Comparison of ENCODE assay signal across 10 cellular contexts in genomic region chrX:14027031-14027430, GRCh38. TPM values are rescaled to one million over a fixed set of nuclear protein-coding genes. Genes with fewer than 3 reads are reported as not detected.
DNase-seq lines count a peak whose midpoint lies in the region; ATAC-seq, FAIRE-seq and TF ChIP-seq lines count a peak whose summit lies in the region.
"Had no signal": no experiment of that assay in that cellular context is flagged by ENCODE, and none has a peak within 500 bp of the region (broad histone marks: within the 10 kb centered on the region; RNA-seq: fewer than 3 reads in every experiment).

No MANE protein-coding gene starts in this region.

- peak overlapping the region; percentile 35 for H3K4me3 Mint-ChIP-seq in activated CD4-positive, alpha-beta memory T cell treated with anti-CD3 and anti-CD28 coated beads, Interleukin-2, amount 10 ng/mL, durations not matched to agents 7 days and 5 days
- H3K4me3 Mint-ChIP-seq: central memory CD8-positive, alpha-beta T cell; stimulated activated naive B cell treated with anti-CD40 and anti-IgM and Interleukin-4, amounts not matched to agents 10 μg/mL and 1 μg/mL and 100 μg/mL, for 72 hours had no signal

- peaks cover 0 to 20% of the 10 kb centered on the region in 2 donors for H3K4me1 ChIP-seq in right atrium auricular region
- peaks cover 0 to 34% (median 3%) of the 10 kb centered on the region in 3 donors for H3K4me1 ChIP-seq in esophagus squamous epithelium
- peaks cover 0 to 5% of the 10 kb centered on the region in 2 donors for H3K4me1 ChIP-seq in kidney (ENCODE audit: control insufficient read depth in 1 of 2, insufficient read depth in 1 of 2, low read depth in 1 of 2, low read length in 2 of 2)
- peaks cover 6% of the 10 kb centered on the region for H3K4me1 ChIP-seq in SJCRH30

- no peaks in the 10 kb centered on the region for H3K9me3 Mint-ChIP-seq in activated CD4-positive, alpha-beta memory T cell treated with anti-CD3 and anti-CD28 coated beads, Interleukin-2, amount 10 ng/mL, durations not matched to agents 7 days and 5 days
- H3K9me3 Mint-ChIP-seq: central memory CD8-positive, alpha-beta T cell; stimulated activated naive B cell treated with anti-CD40 and anti-IgM and Interleukin-4, amounts not matched to agents 10 μg/mL and 1 μg/mL and 100 μg/mL, for 72 hours had no signal

- H3K36me3 Mint-ChIP-seq in activated CD4-positive, alpha-beta memory T cell treated with anti-CD3 and anti-CD28 coated beads, Interleukin-2, amount 10 ng/mL, durations not matched to agents 7 days and 5 days (ENCODE audit: low read depth) = peaks cover 7% of the 10 kb centered on the region

- H3K27me3 Mint-ChIP-seq in activated CD4-positive, alpha-beta memory T cell treated with anti-CD3 and anti-CD28 coated beads, Interleukin-2, amount 10 ng/mL, durations not matched to agents 7 days and 5 days = no peaks in the 10 kb centered on the region
- H3K27me3 Mint-ChIP-seq: central memory CD8-positive, alpha-beta T cell; stimulated activated naive B cell treated with anti-CD40 and anti-IgM and Interleukin-4, amounts not matched to agents 10 μg/mL and 1 μg/mL and 100 μg/mL, for 72 hours had no signal

- 63 to 64% methylated on average over 1 of the region's 1 CpG for WGBS in esophagus squamous epithelium, 2 donors

- peak overlapping the region; percentile 37 for H3K27ac Mint-ChIP-seq in activated CD4-positive, alpha-beta memory T cell treated with anti-CD3 and anti-CD28 coated beads, Interleukin-2, amount 10 ng/mL, durations not matched to agents 7 days and 5 days
- H3K27ac Mint-ChIP-seq: stimulated activated naive B cell treated with anti-CD40 and anti-IgM and Interleukin-4, amounts not matched to agents 10 μg/mL and 1 μg/mL and 100 μg/mL, for 72 hours had no signal

- POLR2A ChIA-PET in activated CD4-positive, alpha-beta memory T cell treated with anti-CD3 and anti-CD28 coated beads, Interleukin-2, amount 10 ng/mL, durations not matched to agents 7 days and 5 days (lab: Charles Lee) = interaction anchor here (1.1 kb wide), 1 partner anchor 374 kb away, joined by 4 read pairs; the partner anchor contains the start of gene TCEANC

- ATAC-seq in Right ventricle myocardium superior (ENCODE audit: poor library complexity) = peak; percentile 10

- H3K9me3 ChIP-seq in right atrium auricular region (peaks cover 0 to 3% of the 10 kb centered on the region in 2 donors), esophagus squamous epithelium (no peaks in the 10 kb centered on the region), kidney (ENCODE audit: control insufficient read depth in 1 of 2, low read length in 2 of 2) (no peaks in the 10 kb centered on the region), SJCRH30 (replicated peaks) (no peaks in the 10 kb centered on the region)

- no peaks in the 10 kb centered on the region for H3K36me3 ChIP-seq in right atrium auricular region
- no peaks in the 10 kb centered on the region for H3K36me3 ChIP-seq in esophagus squamous epithelium
- H3K36me3 ChIP-seq in kidney (ENCODE audit: control insufficient read depth in 1 of 2, insufficient read depth in 2 of 2, low read length in 2 of 2) = no peaks in the 10 kb centered on the region
- H3K36me3 ChIP-seq in SJCRH30 = no peaks in the 10 kb centered on the region

- H3K4me3 ChIP-seq in right atrium auricular region (no peak overlapping the region), esophagus squamous epithelium (no peak overlapping the region), kidney (ENCODE audit: low read length in 2 of 2) (no peak overlapping the region), SJCRH30 (no peak overlapping the region)

- H3K27ac ChIP-seq in right atrium auricular region (peak overlapping the region in 1 of 2 donors; percentile 4), esophagus squamous epithelium (peak overlapping the region in 3 of 4 donors; percentile 41 to 91 (median 46)), kidney (ENCODE audit: low read depth in 2 of 2, low read length in 2 of 2) (peak overlapping the region in 1 of 2 donors; percentile 4), SJCRH30 (no peak overlapping the region)

- TF ChIP-seq POLR2A in esophagus squamous epithelium (IDR thresholded peaks at IDR 0.05) = no peak

- no peak overlapping the region for H3K9ac ChIP-seq in kidney (ENCODE audit: low read length in 2 of 2)

- CTCF ChIA-PET in activated CD4-positive, alpha-beta memory T cell treated with anti-CD3 and anti-CD28 coated beads, Interleukin-2, amount 10 ng/mL, durations not matched to agents 7 days and 5 days (lab: Charles Lee) = interaction anchor here (0.8 to 1.3 kb wide), 3 partner anchors 276 to 1080 kb away, joined by 3 to 4 read pairs (median 3); no protein-coding TSS in a partner anchor

- intact Hi-C loops in Right ventricle myocardium superior (cut with DNase I) = no loop called here
- intact Hi-C loops in esophagus squamous epithelium (cut with DNase I) = no loop called here
- intact Hi-C loops in kidney (cut with DNase I) = no loop called here

- no peak for TF ChIP-seq CTCF in right atrium auricular region (IDR thresholded peaks at IDR 0.05)
- TF ChIP-seq CTCF in esophagus squamous epithelium (IDR thresholded peaks at IDR 0.05) = no peak
- TF ChIP-seq CTCF in kidney (IDR thresholded peaks at IDR 0.05; ENCODE audit: borderline replicate concordance, extremely low read depth, insufficient read depth) = no peak

- DNase-seq in Right ventricle myocardium superior = peak; percentile 33
- no peak for DNase-seq in right atrium auricular region (ENCODE audit: low spot score)
- DNase-seq in activated CD4-positive, alpha-beta memory T cell treated with anti-CD3 and anti-CD28 coated beads, Interleukin-2, amount 10 ng/mL, durations not matched to agents 7 days and 5 days = peak; percentile 28
- no peak for DNase-seq in esophagus squamous epithelium (lab: John Stamatoyannopoulos, UW)
- peak; percentile 84 for DNase-seq in superior temporal gyrus (ENCODE audit: extremely low spot score)
- DNase-seq in kidney = no peak
- DNase-seq in SJCRH30 = no peak
- no peak for DNase-seq in cortex of kidney (lab: John Stamatoyannopoulos, UW)
- DNase-seq: stimulated activated naive B cell treated with anti-CD40 and anti-IgM and Interleukin-4, amounts not matched to agents 10 μg/mL and 1 μg/mL and 100 μg/mL, for 72 hours had no signal

- peaks cover 32% of the 10 kb centered on the region for H3K4me1 Mint-ChIP-seq in activated CD4-positive, alpha-beta memory T cell treated with anti-CD3 and anti-CD28 coated beads, Interleukin-2, amount 10 ng/mL, durations not matched to agents 7 days and 5 days

- FAIRE-seq in kidney (lab: Jason Lieb, UNC) = no peak

- no peaks in the 10 kb centered on the region for H3K27me3 ChIP-seq in right atrium auricular region
- no peaks in the 10 kb centered on the region for H3K27me3 ChIP-seq in esophagus squamous epithelium
- no peaks in the 10 kb centered on the region for H3K27me3 ChIP-seq in SJCRH30

RNA-seq across cellular contexts. Expression of gene GEMIN8, which starts 2.7 kb away (rescaled TPM):
- total RNA-seq in Right ventricle myocardium superior = 7.6 TPM
- total RNA-seq in right atrium auricular region = 10 to 100 TPM in 1 of 2 donors, 1 to 10 TPM in 1; 7.6 to 12.8 TPM
- total RNA-seq in activated CD4-positive, alpha-beta memory T cell treated with anti-CD3 and anti-CD28 coated beads, Interleukin-2, amount 10 ng/mL, durations not matched to agents 7 days and 5 days = 10 to 100 TPM; 14.3 to 16.0 TPM
- total RNA-seq in esophagus squamous epithelium = 10 to 100 TPM; 12.2 to 20.8 (median 15.7) TPM
- 30.0 TPM for total RNA-seq in kidney
- polyA plus RNA-seq in kidney (ENCODE audit: insufficient read depth, low read depth, low replicate concordance) = 25.4 TPM
- total RNA-seq in SJCRH30 (2014; rRNA removed; shearing (Covaris generic)) = 9.5 and 11.7 TPM in 2 replicates

Comparison
In these comparisons a context has a peak if more than half of its experiments do, and no peak if none do; other contexts are left out.
1. DNase-seq: peak in Right ventricle myocardium superior (single experiment), activated CD4-positive, alpha-beta memory T cell treated with anti-CD3 and anti-CD28 coated beads, Interleukin-2, amount 10 ng/mL, durations not matched to agents 7 days and 5 days (single experiment) and superior temporal gyrus (single experiment); none in right atrium auricular region (single experiment), esophagus squamous epithelium (single experiment), kidney (single experiment), SJCRH30 (0 of 2) and cortex of kidney (single experiment).